ENCODE assay signal across 8 cellular contexts in genomic region chr19:6087074-6087506, GRCh38.
DNase-seq lines count a peak whose midpoint lies in the region; ATAC-seq and TF ChIP-seq lines count a peak whose summit lies in the region.

No MANE protein-coding gene starts in this region.

- H3K4me3 ChIP-seq in DOHH2 (ENCODE audit: low read length), result no peak overlapping the region
- no peak overlapping the region for H3K4me3 ChIP-seq in endocrine pancreas (ENCODE audit: control insufficient read depth, insufficient read depth, low read length)
- H3K4me3 ChIP-seq in rectal smooth muscle tissue (ENCODE audit: low read length), result peak overlapping the region; percentile 9

- H3F3A ChIP-seq in DOHH2 (ENCODE audit: control insufficient read depth, insufficient read depth), result no peaks in the 10 kb centered on the region

- H3K27ac ChIP-seq in DOHH2 (ENCODE audit: low read depth, low read length) (no peak overlapping the region), rectal smooth muscle tissue (ENCODE audit: low read depth, low read length) (peak overlapping the region; percentile 75)

- peak overlapping the region; percentile 26 for H3K9ac ChIP-seq in endocrine pancreas (ENCODE audit: control insufficient read depth, insufficient read depth, low read length)
- no peak overlapping the region for H3K9ac ChIP-seq in rectal smooth muscle tissue (ENCODE audit: low read length)

- H3K9me2 ChIP-seq in DOHH2 (replicated peaks; ENCODE audit: control insufficient read depth, low read length), result no peaks in the 10 kb centered on the region

- no peaks in the 10 kb centered on the region for H3K79me2 ChIP-seq in DOHH2 (ENCODE audit: control insufficient read depth, low read length)

- ATAC-seq in GM21529 (IDR thresholded peaks at IDR 0.05; ENCODE audit: unreplicated experiment) (peak; percentile 54), HG02870 (IDR thresholded peaks at IDR 0.05; ENCODE audit: unreplicated experiment) (no peak), HG02588 (IDR thresholded peaks at IDR 0.05; ENCODE audit: unreplicated experiment) (no peak)

- DNase-seq in NCI-H774 (lab: John Stamatoyannopoulos, UW) (peak; percentile 9), NOMO-1 (lab: John Stamatoyannopoulos, UW; ENCODE audit: unreplicated experiment in 2 of 2) (no peak)

- H3K9me3 ChIP-seq in DOHH2 (ENCODE audit: control insufficient read depth, insufficient read depth, low read length) (no peaks in the 10 kb centered on the region), endocrine pancreas (ENCODE audit: control insufficient read depth, low read length) (no peaks in the 10 kb centered on the region)

- no peaks in the 10 kb centered on the region for H4K20me1 ChIP-seq in DOHH2 (ENCODE audit: control insufficient read depth, insufficient read depth, low read depth, low read length)

- TF ChIP-seq CTCF in DOHH2 (IDR thresholded peaks at IDR 0.05; ENCODE audit: low read depth, low read length, poor library complexity, severe bottlenecking), result no peak

- H3K4me1 ChIP-seq in DOHH2 (ENCODE audit: control insufficient read depth, low read length), result peaks cover 20% of the 10 kb centered on the region
- peaks cover 6% of the 10 kb centered on the region for H3K4me1 ChIP-seq in endocrine pancreas (ENCODE audit: control insufficient read depth, insufficient read depth, low read length)
- H3K4me1 ChIP-seq in rectal smooth muscle tissue (ENCODE audit: control insufficient read depth, insufficient read depth, low read length), result peaks cover 46% of the 10 kb centered on the region

- H3K4me2 ChIP-seq in DOHH2 (ENCODE audit: low read length), result peak overlapping the region; percentile 15

- no peaks in the 10 kb centered on the region for H3K36me3 ChIP-seq in DOHH2 (ENCODE audit: control insufficient read depth, low read length)
- H3K36me3 ChIP-seq in endocrine pancreas (ENCODE audit: control insufficient read depth, insufficient read depth, low read length), result no peaks in the 10 kb centered on the region
- H3K36me3 ChIP-seq in rectal smooth muscle tissue (ENCODE audit: control insufficient read depth, insufficient read depth, low read length), result no peaks in the 10 kb centered on the region

- H3K27me3 ChIP-seq in DOHH2 (ENCODE audit: control insufficient read depth, low read length), result peaks cover 30% of the 10 kb centered on the region
- no peaks in the 10 kb centered on the region for H3K27me3 ChIP-seq in endocrine pancreas (ENCODE audit: control insufficient read depth, insufficient read depth, low read length)
- no peaks in the 10 kb centered on the region for H3K27me3 ChIP-seq in rectal smooth muscle tissue (ENCODE audit: control insufficient read depth, insufficient read depth, low read length)
